37 cellular contexts compared by ENCODE assay signal in genomic region chr9:79273311-79273710, GRCh38.
"Had no signal": no experiment of that assay in that cellular context is flagged by ENCODE, and none has a peak within 500 bp of the region (broad histone marks: within the 10 kb centered on the region; RNA-seq: fewer than 3 reads in every experiment).

No MANE protein-coding gene starts in this region.

- H3K36me3 Mint-ChIP-seq: activated naive CD4-positive, alpha-beta T cell treated with anti-CD3 and anti-CD28 coated beads, Interleukin-2, amount 10 ng/mL, durations not matched to agents 7 days and 5 days; activated naive CD4-positive, alpha-beta T cell treated with anti-CD3 and anti-CD28 coated beads, Interleukin-2, amount 50 U/mL, for 24 hours; activated naive CD4-positive, alpha-beta T cell treated with anti-CD3 and anti-CD28 coated beads, Interleukin-2, amount 50 U/mL, for 72 hours; activated naive CD8-positive, alpha-beta T cell; activated naive CD8-positive, alpha-beta T cell treated with anti-CD3 and anti-CD28 coated beads for 36 hours; activated naive CD8-positive, alpha-beta T cell treated with anti-CD3 and anti-CD28 coated beads, Interleukin-2, amount 10 ng/mL, durations not matched to agents 7 days and 5 days; brain had no signal

- H3K27me3 ChIP-seq: adrenal gland, ascending aorta, body of pancreas, brain microvascular endothelial cell, breast epithelium, cardiac muscle cell had no signal

- H3K9me3 ChIP-seq: adrenal gland, ascending aorta, body of pancreas, breast epithelium had no signal

- H3K4me3 Mint-ChIP-seq: activated naive CD4-positive, alpha-beta T cell treated with anti-CD3 and anti-CD28 coated beads for 36 hours; activated naive CD4-positive, alpha-beta T cell treated with anti-CD3 and anti-CD28 coated beads, Interleukin-2, amount 10 ng/mL, durations not matched to agents 7 days and 5 days; activated naive CD4-positive, alpha-beta T cell treated with anti-CD3 and anti-CD28 coated beads, Interleukin-2, amount 50 U/mL, for 24 hours; activated naive CD8-positive, alpha-beta T cell; activated naive CD8-positive, alpha-beta T cell treated with anti-CD3 and anti-CD28 coated beads for 36 hours; activated naive CD8-positive, alpha-beta T cell treated with anti-CD3 and anti-CD28 coated beads, Interleukin-2, amount 10 ng/mL, durations not matched to agents 7 days and 5 days; activated naive CD8-positive, alpha-beta T cell treated with anti-CD3 and anti-CD28 coated beads, Interleukin-2, amount 50 U/mL, for 24 hours; activated T-cell treated with anti-CD3 and anti-CD28 coated beads, Interleukin-2, amount 50 U/mL, for 24 hours; activated T-cell treated with anti-CD3 and anti-CD28 coated beads, Interleukin-2, amount 50 U/mL, for 4 hours; activated T-cell treated with anti-CD3 and anti-CD28 coated beads, Interleukin-2, amount 50 U/mL, for 72 hours; activated T-helper 1 cell treated with anti-CD3 and anti-CD28 coated beads, Interleukin-12 subunit alpha, Interleukin-12 subunit beta, Interleukin-2, Interleukin-4 antibody, amounts not matched to agents 30 ng/mL and 10 ng/mL and 1 ng/mL, durations not matched to agents 14 hours and 24 hours and 36 hours; activated T-helper 17 cell treated with anti-CD3 and anti-CD28 coated beads, Interleukin-2, amount 50 U/mL, for 72 hours; brain; central memory CD8-positive, alpha-beta T cell had no signal

- H3K4me3 ChIP-seq: adrenal gland, ascending aorta, body of pancreas, breast epithelium, cardiac muscle cell had no signal

- H3K27ac ChIP-seq: adrenal gland, ascending aorta, body of pancreas, brain microvascular endothelial cell, breast epithelium, cardiac muscle cell had no signal

- H3K27me3 Mint-ChIP-seq: activated naive CD4-positive, alpha-beta T cell treated with anti-CD3 and anti-CD28 coated beads, Interleukin-2, amount 10 ng/mL, durations not matched to agents 7 days and 5 days; activated naive CD8-positive, alpha-beta T cell; activated naive CD8-positive, alpha-beta T cell treated with anti-CD3 and anti-CD28 coated beads for 36 hours; activated naive CD8-positive, alpha-beta T cell treated with anti-CD3 and anti-CD28 coated beads, Interleukin-2, amount 10 ng/mL, durations not matched to agents 7 days and 5 days; activated naive CD8-positive, alpha-beta T cell treated with anti-CD3 and anti-CD28 coated beads, Interleukin-2, amount 50 U/mL, for 24 hours had no signal

- ATAC-seq: activated naive CD4-positive, alpha-beta T cell treated with anti-CD3 and anti-CD28 coated beads, Interleukin-2, amount 50 U/mL, for 72 hours; activated naive CD8-positive, alpha-beta T cell treated with anti-CD3 and anti-CD28 coated beads, Interleukin-2, amount 50 U/mL, for 24 hours; activated T-cell treated with anti-CD3 and anti-CD28 coated beads, Interleukin-2, amount 50 U/mL, for 4 hours; activated T-cell treated with anti-CD3 and anti-CD28 coated beads, Interleukin-2, amount 50 U/mL, for 72 hours; activated T-helper 17 cell treated with anti-CD3 and anti-CD28 coated beads, Interleukin-2, amount 50 U/mL, for 72 hours; body of pancreas had no signal

- H3K4me1 ChIP-seq: adrenal gland, ascending aorta, body of pancreas, breast epithelium had no signal

- H3K36me3 ChIP-seq: adrenal gland, ascending aorta, brain microvascular endothelial cell, breast epithelium, cardiac muscle cell had no signal

- H3K4me1 Mint-ChIP-seq: activated naive CD4-positive, alpha-beta T cell treated with anti-CD3 and anti-CD28 coated beads, Interleukin-2, amount 10 ng/mL, durations not matched to agents 7 days and 5 days; activated naive CD4-positive, alpha-beta T cell treated with anti-CD3 and anti-CD28 coated beads, Interleukin-2, amount 50 U/mL, for 24 hours; activated naive CD8-positive, alpha-beta T cell treated with anti-CD3 and anti-CD28 coated beads for 36 hours; activated naive CD8-positive, alpha-beta T cell treated with anti-CD3 and anti-CD28 coated beads, Interleukin-2, amount 10 ng/mL, durations not matched to agents 7 days and 5 days; activated naive CD8-positive, alpha-beta T cell treated with anti-CD3 and anti-CD28 coated beads, Interleukin-2, amount 50 U/mL, for 24 hours; activated T-helper 17 cell treated with anti-CD3 and anti-CD28 coated beads, Interleukin-2, amount 50 U/mL, for 72 hours; central memory CD8-positive, alpha-beta T cell had no signal

- H3K9me3 Mint-ChIP-seq: activated naive CD4-positive, alpha-beta T cell treated with anti-CD3 and anti-CD28 coated beads for 36 hours; activated naive CD4-positive, alpha-beta T cell treated with anti-CD3 and anti-CD28 coated beads, Interleukin-2, amount 10 ng/mL, durations not matched to agents 7 days and 5 days; activated naive CD4-positive, alpha-beta T cell treated with anti-CD3 and anti-CD28 coated beads, Interleukin-2, amount 50 U/mL, for 24 hours; activated naive CD4-positive, alpha-beta T cell treated with anti-CD3 and anti-CD28 coated beads, Interleukin-2, amount 50 U/mL, for 72 hours; activated naive CD8-positive, alpha-beta T cell treated with anti-CD3 and anti-CD28 coated beads for 36 hours; activated naive CD8-positive, alpha-beta T cell treated with anti-CD3 and anti-CD28 coated beads, Interleukin-2, amount 10 ng/mL, durations not matched to agents 7 days and 5 days; activated naive CD8-positive, alpha-beta T cell treated with anti-CD3 and anti-CD28 coated beads, Interleukin-2, amount 50 U/mL, for 24 hours; activated T-cell treated with anti-CD3 and anti-CD28 coated beads, Interleukin-2, amount 50 U/mL, for 24 hours; activated T-cell treated with anti-CD3 and anti-CD28 coated beads, Interleukin-2, amount 50 U/mL, for 4 hours; activated T-cell treated with anti-CD3 and anti-CD28 coated beads, Interleukin-2, amount 50 U/mL, for 72 hours; activated T-helper 1 cell treated with anti-CD3 and anti-CD28 coated beads, Interleukin-12 subunit alpha, Interleukin-12 subunit beta, Interleukin-2, Interleukin-4 antibody, amounts not matched to agents 30 ng/mL and 10 ng/mL and 1 ng/mL, durations not matched to agents 14 hours and 24 hours and 36 hours; activated T-helper 2 cell treated with anti-CD3 and anti-CD28 coated beads, Interferon-gamma antibody, Interleukin-2, Interleukin-4, amounts not matched to agents 10 μg/mL and 5 μg/mL and 100 μg/mL, durations not matched to agents 14 hours and 24 hours and 36 hours; central memory CD8-positive, alpha-beta T cell had no signal

- DNase-seq: activated effector memory CD4-positive, alpha-beta T cell treated with anti-CD3 and anti-CD28 coated beads, Interleukin-2, amount 50 U/mL, for 16 hours; activated effector memory CD4-positive, alpha-beta T cell treated with Interleukin-2 at 50 U/mL for 16 hours; activated gamma-delta T cell; activated gamma-delta T cell treated with Interleukin-2 at 50 U/mL for 16 hours; activated naive CD4-positive, alpha-beta T cell; activated naive CD4-positive, alpha-beta T cell treated with anti-CD3 and anti-CD28 coated beads for 36 hours; activated naive CD4-positive, alpha-beta T cell treated with anti-CD3 and anti-CD28 coated beads, Interleukin-2, amount 10 ng/mL, durations not matched to agents 7 days and 5 days; activated naive CD4-positive, alpha-beta T cell treated with anti-CD3 and anti-CD28 coated beads, Interleukin-2, amount 50 U/mL, for 16 hours; activated naive CD4-positive, alpha-beta T cell treated with Interleukin-2 at 50 U/mL for 16 hours; activated naive CD8-positive, alpha-beta T cell treated with anti-CD3 and anti-CD28 coated beads for 36 hours; activated naive CD8-positive, alpha-beta T cell treated with anti-CD3 and anti-CD28 coated beads, Interleukin-2, amount 10 ng/mL, durations not matched to agents 7 days and 5 days; activated naive CD8-positive, alpha-beta T cell treated with anti-CD3 and anti-CD28 coated beads, Interleukin-2, amount 50 U/mL, for 24 hours; activated T-cell treated with anti-CD3 and anti-CD28 coated beads, Interleukin-2, amount 50 U/mL, for 24 hours; activated T-cell treated with anti-CD3 and anti-CD28 coated beads, Interleukin-2, amount 50 U/mL, for 4 hours; activated T-cell treated with anti-CD3 and anti-CD28 coated beads, Interleukin-2, amount 50 U/mL, for 48 hours; activated T-cell treated with anti-CD3 and anti-CD28 coated beads, Interleukin-2, amount 50 U/mL, for 72 hours; adrenal gland; amniotic stem cell; amygdala; anterior cingulate cortex; aorta; body of pancreas; brain microvascular endothelial cell; caudate nucleus; central memory CD4-positive, alpha-beta T cell; cerebellar nuclear complex had no signal

- H3K27ac Mint-ChIP-seq: activated naive CD4-positive, alpha-beta T cell treated with anti-CD3 and anti-CD28 coated beads for 36 hours; activated naive CD4-positive, alpha-beta T cell treated with anti-CD3 and anti-CD28 coated beads, Interleukin-2, amount 10 ng/mL, durations not matched to agents 7 days and 5 days; activated naive CD4-positive, alpha-beta T cell treated with anti-CD3 and anti-CD28 coated beads, Interleukin-2, amount 50 U/mL, for 24 hours; activated naive CD4-positive, alpha-beta T cell treated with anti-CD3 and anti-CD28 coated beads, Interleukin-2, amount 50 U/mL, for 72 hours; activated naive CD8-positive, alpha-beta T cell; activated naive CD8-positive, alpha-beta T cell treated with anti-CD3 and anti-CD28 coated beads for 36 hours; activated naive CD8-positive, alpha-beta T cell treated with anti-CD3 and anti-CD28 coated beads, Interleukin-2, amount 10 ng/mL, durations not matched to agents 7 days and 5 days; activated naive CD8-positive, alpha-beta T cell treated with anti-CD3 and anti-CD28 coated beads, Interleukin-2, amount 50 U/mL, for 24 hours; activated T-cell treated with anti-CD3 and anti-CD28 coated beads, Interleukin-2, amount 50 U/mL, for 24 hours; activated T-cell treated with anti-CD3 and anti-CD28 coated beads, Interleukin-2, amount 50 U/mL, for 72 hours; activated T-helper 1 cell treated with anti-CD3 and anti-CD28 coated beads, Interleukin-12 subunit alpha, Interleukin-12 subunit beta, Interleukin-2, Interleukin-4 antibody, amounts not matched to agents 30 ng/mL and 10 ng/mL and 1 ng/mL, durations not matched to agents 14 hours and 24 hours and 36 hours; activated T-helper 17 cell treated with anti-CD3 and anti-CD28 coated beads, Interleukin-2, amount 50 U/mL, for 72 hours; activated T-helper 2 cell treated with anti-CD3 and anti-CD28 coated beads, Interferon-gamma antibody, Interleukin-2, Interleukin-4, amounts not matched to agents 10 μg/mL and 5 μg/mL and 100 μg/mL, durations not matched to agents 14 hours and 24 hours and 36 hours; brain had no signal
